ENCODE assay signal across 29 cellular contexts in genomic region chr14:105797546-105797945, GRCh38.
"Had no signal": no experiment of that assay in that cellular context is flagged by ENCODE, and none has a peak within 500 bp of the region (broad histone marks: within the 10 kb centered on the region; RNA-seq: fewer than 3 reads in every experiment).

No MANE protein-coding gene starts in this region.

- DNase-seq: colonic mucosa; cortex of kidney; dermis blood vessel endothelial cell; dorsolateral prefrontal cortex; effector CD4-positive, alpha-beta T cell; effector CD8-positive, alpha-beta T cell; effector memory CD4-positive, alpha-beta T cell; effector memory CD8-positive, alpha-beta T cell; endodermal cell; erythroblast; esophagus squamous epithelium; foreskin fibroblast; foreskin keratinocyte; foreskin melanocyte; gastrocnemius medialis; glutamatergic neuron; head of caudate nucleus; heart left ventricle; heart right ventricle had no signal

- H3K4me1 ChIP-seq: colonic mucosa, esophagus muscularis mucosa, esophagus squamous epithelium, foreskin keratinocyte, gastrocnemius medialis, gastroesophageal sphincter, heart left ventricle, heart right ventricle had no signal

- H3K27ac ChIP-seq: colonic mucosa, coronary artery, dorsolateral prefrontal cortex, epithelial cell of prostate, esophagus muscularis mucosa, esophagus squamous epithelium, foreskin keratinocyte, gastrocnemius medialis, gastroesophageal sphincter, heart left ventricle, heart right ventricle, hepatocyte had no signal

- H3K9me3 ChIP-seq: colonic mucosa, esophagus squamous epithelium had no signal

- H3K4me2 ChIP-seq: hepatocyte had no signal

- FAIRE-seq: endometrium, endothelial cell of umbilical vein, frontal cortex had no signal

- H3K27ac Mint-ChIP-seq: dendritic cell treated with granulocyte-macrophage colony-stimulating factor and Interleukin-4, amounts not matched to agents 40 ng/mL and 50 ng/mL, for 4 days; effector memory CD8-positive, alpha-beta T cell; endodermal cell had no signal

- H2AFZ ChIP-seq: hepatocyte had no signal

- H3K27me3 ChIP-seq: colonic mucosa, foreskin keratinocyte, gastrocnemius medialis, heart left ventricle, hepatocyte had no signal

- H3K79me2 ChIP-seq: hepatocyte had no signal

- H3K4me3 Mint-ChIP-seq: dendritic cell treated with granulocyte-macrophage colony-stimulating factor and Interleukin-4, amounts not matched to agents 40 ng/mL and 50 ng/mL, for 4 days; effector memory CD8-positive, alpha-beta T cell; endodermal cell had no signal

- H3K4me1 Mint-ChIP-seq: endodermal cell had no signal

- ATAC-seq: effector memory CD8-positive, alpha-beta T cell; esophagus mucosa; foreskin keratinocyte; gastrocnemius medialis; gastroesophageal sphincter; heart left ventricle; heart right ventricle had no signal

- H3K4me3 ChIP-seq: colonic mucosa, coronary artery, dorsolateral prefrontal cortex, esophagus muscularis mucosa, esophagus squamous epithelium, gastrocnemius medialis, gastroesophageal sphincter, heart left ventricle, heart right ventricle, hepatocyte had no signal

- H3K9me3 Mint-ChIP-seq: dendritic cell treated with granulocyte-macrophage colony-stimulating factor and Interleukin-4, amounts not matched to agents 40 ng/mL and 50 ng/mL, for 4 days had no signal

- H3K36me3 ChIP-seq: colonic mucosa, esophagus muscularis mucosa, esophagus squamous epithelium, gastrocnemius medialis, gastroesophageal sphincter, heart left ventricle, heart right ventricle had no signal
